In the genomic region with DNA sequence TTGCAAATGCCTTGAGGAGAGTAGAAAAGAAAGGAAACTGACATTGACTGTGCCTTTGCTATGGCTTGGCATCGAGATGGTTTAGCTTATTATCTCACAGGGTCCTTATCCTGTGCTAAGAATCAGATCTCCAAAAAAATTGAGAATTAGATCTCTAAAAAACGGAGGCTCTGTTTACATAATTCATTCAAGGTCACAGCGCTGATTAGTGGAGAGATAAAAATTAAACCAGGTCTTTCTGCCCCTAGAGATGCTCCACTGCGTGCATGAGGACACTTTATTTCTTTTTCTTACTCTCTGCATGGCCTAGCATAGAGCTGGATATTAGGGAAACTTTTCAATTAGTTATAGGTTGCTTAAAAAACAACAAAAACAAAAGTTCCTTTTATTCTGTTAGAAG, we compare ENCODE assay signal across 16 cellular contexts. TPM values are rescaled to one million over a fixed set of nuclear protein-coding genes. Genes with fewer than 3 reads are reported as not detected.
DNase-seq lines count a peak whose midpoint lies in the region; ATAC-seq and TF ChIP-seq lines count a peak whose summit lies in the region.
"Had no signal": no experiment of that assay in that cellular context is flagged by ENCODE, and none has a peak within 500 bp of the region (broad histone marks: within the 10 kb centered on the region; RNA-seq: fewer than 3 reads in every experiment).

No MANE protein-coding gene starts in this region.

- H3K4me1 ChIP-seq in SJCRH30 = peaks cover 37% of the 10 kb centered on the region

- TF ChIP-seq CTCF in brain (conservative IDR thresholded peaks at IDR 0.05) = no peak
- TF ChIP-seq CTCF in nephron progenitor cell (IDR thresholded peaks at IDR 0.05) = no peak

- no peaks in the 10 kb centered on the region for H3K9me3 ChIP-seq in SJCRH30 (replicated peaks)
- H3K9me3 ChIP-seq: A549 had no signal

- H3K9me3 Mint-ChIP-seq in brain = peaks cover 0 to 3% (median 0%) of the 10 kb centered on the region in 5 experiments
- peaks cover 7% of the 10 kb centered on the region for H3K9me3 Mint-ChIP-seq in nephron progenitor cell
- H3K9me3 Mint-ChIP-seq: CD14-positive monocyte; CD8-positive, alpha-beta T cell; HFFc6 had no signal

- no peak for ATAC-seq in HG02759 (IDR thresholded peaks at IDR 0.05; ENCODE audit: unreplicated experiment)
- ATAC-seq in HG03460 (IDR thresholded peaks at IDR 0.05; ENCODE audit: unreplicated experiment) = no peak
- ATAC-seq: A549; CD8-positive, alpha-beta T cell had no signal

- H3K4me3 Mint-ChIP-seq in brain (peak overlapping the region in 3 of 5 experiments; percentile 5 to 71 (median 26)), nephron progenitor cell (no peak overlapping the region)
- H3K4me3 Mint-ChIP-seq: CD14-positive monocyte; CD8-positive, alpha-beta T cell; HFFc6 had no signal

- no peak overlapping the region for H3K4me3 ChIP-seq in SJCRH30
- H3K4me3 ChIP-seq: A549 had no signal

- H3K4me1 Mint-ChIP-seq in brain = peaks cover 87% of the 10 kb centered on the region
- peaks cover 41% of the 10 kb centered on the region for H3K4me1 Mint-ChIP-seq in nephron progenitor cell

- no peaks in the 10 kb centered on the region for H3K27me3 ChIP-seq in SJCRH30

- peak overlapping the region; percentile 94; the same call in 1 of the 2 replicates for H3K27ac ChIP-seq in SJCRH30
- H3K27ac ChIP-seq: A549 had no signal

- peaks cover 5% of the 10 kb centered on the region for H3K36me3 Mint-ChIP-seq in brain
- peaks cover 13% of the 10 kb centered on the region for H3K36me3 Mint-ChIP-seq in nephron progenitor cell (ENCODE audit: low read depth)
- H3K36me3 Mint-ChIP-seq: CD14-positive monocyte had no signal

- DNase-seq in SJCRH30 (no peak), nephron progenitor cell (no peak), kidney tubule cell (ENCODE audit: low spot score) (no peak)
- no peak for DNase-seq in effector CD8-positive, alpha-beta T cell (lab: John Stamatoyannopoulos, UW)
- DNase-seq: CD8-positive, alpha-beta T cell; COR-L47; DMS153; DMS79 treated with DMSO at 0.1 percent for 48 hours; EL; HCEC 1CT; HFFc6 had no signal

- peaks cover 5% of the 10 kb centered on the region for H3K27me3 Mint-ChIP-seq in brain
- no peaks in the 10 kb centered on the region for H3K27me3 Mint-ChIP-seq in nephron progenitor cell (ENCODE audit: low read depth, poor library complexity)

- H3K27ac Mint-ChIP-seq in brain (peak overlapping the region in 4 of 5 experiments; percentile 14 to 99 (median 90)), nephron progenitor cell (peak overlapping the region; percentile 37)
- H3K27ac Mint-ChIP-seq: CD14-positive monocyte; CD8-positive, alpha-beta T cell; HFFc6 had no signal

- no peaks in the 10 kb centered on the region for H3K36me3 ChIP-seq in SJCRH30

RNA-seq across cellular contexts. Expression of a gene that starts 17.3 kb away (rescaled TPM):
- 9.2 and 10.9 TPM in 2 replicates for total RNA-seq in SJCRH30 (2014; rRNA removed; shearing (Covaris generic))
- polyA plus RNA-seq in brain (ENCODE audit: insufficient read depth, low read depth, low replicate concordance) = 2.8 TPM
